In genomic region chr7:65239707-65240352, GRCh38 we compare ENCODE assay signal across 8 cellular contexts.
DNase-seq lines count a peak whose midpoint lies in the region; ATAC-seq, FAIRE-seq and TF ChIP-seq lines count a peak whose summit lies in the region.

No MANE protein-coding gene starts in this region.

- peak overlapping the region; percentile 71; the same call in 1 of the 2 replicates for H3K9ac ChIP-seq in iPS-20b (ENCODE audit: low read depth, low read length)

- H3K4me1 Mint-ChIP-seq in activated naive CD8-positive, alpha-beta T cell treated with anti-CD3 and anti-CD28 coated beads, Interleukin-2, amount 10 ng/mL, durations not matched to agents 7 days and 5 days = peaks cover 1% of the 10 kb centered on the region

- H3K36me3 ChIP-seq in iPS-20b (ENCODE audit: insufficient read depth, low read depth, low read length) (no peaks in the 10 kb centered on the region), spleen (no peaks in the 10 kb centered on the region)

- no peaks in the 10 kb centered on the region for H3K9me3 Mint-ChIP-seq in activated naive CD8-positive, alpha-beta T cell treated with anti-CD3 and anti-CD28 coated beads, Interleukin-2, amount 10 ng/mL, durations not matched to agents 7 days and 5 days

- DNase-seq in AG09309 (ENCODE audit: low read depth) (no peak), HTR-8/SVneo (ENCODE audit: insufficient read length, low spot score) (peak; percentile 17), spleen (no peak), GM10248 (ENCODE audit: extremely low spot score) (no peak), AG08396 (ENCODE audit: low spot score) (no peak)
- DNase-seq in activated naive CD8-positive, alpha-beta T cell treated with anti-CD3 and anti-CD28 coated beads, Interleukin-2, amount 10 ng/mL, durations not matched to agents 7 days and 5 days = no peak

- no peak for FAIRE-seq in HTR-8/SVneo (lab: Jason Lieb, UNC)

- POLR2A ChIA-PET in activated naive CD8-positive, alpha-beta T cell treated with anti-CD3 and anti-CD28 coated beads, Interleukin-2, amount 10 ng/mL, durations not matched to agents 7 days and 5 days (lab: Charles Lee) = no interaction called here
- POLR2A ChIA-PET in GM10248 (lab: Yijun Ruan, JAX) = no interaction called here

- no peak overlapping the region for H3K27ac Mint-ChIP-seq in activated naive CD8-positive, alpha-beta T cell treated with anti-CD3 and anti-CD28 coated beads, Interleukin-2, amount 10 ng/mL, durations not matched to agents 7 days and 5 days

- TF ChIP-seq CTCF in AG09309 (IDR thresholded peaks at IDR 0.05; ENCODE audit: control insufficient read depth, insufficient read depth, low read depth, low read length, missing control alignments) (no peak), spleen (IDR thresholded peaks at IDR 0.05 in 8 of 11, conservative IDR thresholded peaks at IDR 0.05 in 3 of 11) (no peak), GM10248 (IDR thresholded peaks at IDR 0.05; ENCODE audit: control extremely low read depth, extremely low read depth, low read depth, missing control alignments) (no peak)

- H3K9me3 ChIP-seq in iPS-20b (ENCODE audit: insufficient read depth, low read depth, low read length) = no peaks in the 10 kb centered on the region
- H3K9me3 ChIP-seq in spleen = no peaks in the 10 kb centered on the region

- CTCF ChIA-PET in GM10248 (lab: Yijun Ruan, JAX) = no interaction called here

- no peaks in the 10 kb centered on the region for H3K36me3 Mint-ChIP-seq in activated naive CD8-positive, alpha-beta T cell treated with anti-CD3 and anti-CD28 coated beads, Interleukin-2, amount 10 ng/mL, durations not matched to agents 7 days and 5 days

- peak; percentile 56 for ATAC-seq in activated naive CD8-positive, alpha-beta T cell treated with anti-CD3 and anti-CD28 coated beads, Interleukin-2, amount 10 ng/mL, durations not matched to agents 7 days and 5 days (ENCODE audit: low read depth)
- no peak for ATAC-seq in GM21423 (IDR thresholded peaks at IDR 0.05; ENCODE audit: unreplicated experiment)

- H3K27ac ChIP-seq in iPS-20b (ENCODE audit: low read length) (no peak overlapping the region), spleen (peak overlapping the region in 3 of 8 donors; percentile 16 to 51 (median 40))

- intact Hi-C loops in spleen (cut with DNase I; ENCODE audit: low total_unique reads) = no loop called here

- H3K27me3 Mint-ChIP-seq in activated naive CD8-positive, alpha-beta T cell treated with anti-CD3 and anti-CD28 coated beads, Interleukin-2, amount 10 ng/mL, durations not matched to agents 7 days and 5 days = peaks cover 28% of the 10 kb centered on the region

- H3K27me3 ChIP-seq in iPS-20b (ENCODE audit: insufficient read depth, low read length) = peaks cover 14% of the 10 kb centered on the region
- H3K27me3 ChIP-seq in spleen (replicated peaks in 1 of 7) = peaks cover 0 to 50% (median 10%) of the 10 kb centered on the region in 7 donors

- peak overlapping the region; percentile 57 for H3K4me3 Mint-ChIP-seq in activated naive CD8-positive, alpha-beta T cell treated with anti-CD3 and anti-CD28 coated beads, Interleukin-2, amount 10 ng/mL, durations not matched to agents 7 days and 5 days

- H3K4me3 ChIP-seq in AG09309 (ENCODE audit: control insufficient read depth, low read depth, low read length) = peak overlapping the region; percentile 35
- peak overlapping the region; percentile 80 for H3K4me3 ChIP-seq in iPS-20b (ENCODE audit: low read length)
- H3K4me3 ChIP-seq in spleen = peak overlapping the region; percentile 25 to 68 (median 34)

- TF ChIP-seq POLR2A in spleen (IDR thresholded peaks at IDR 0.05) = no peak

- WGBS in spleen, 5 donors = 2 to 5% (median 4%) methylated on average over 21 to 52 of the region's 52 CpGs

- H3K4me1 ChIP-seq in iPS-20b (ENCODE audit: insufficient read depth, low read length) (peaks cover 2% of the 10 kb centered on the region; the same call in 1 of the 2 replicates), spleen (peaks cover 0 to 13% (median 1%) of the 10 kb centered on the region in 6 donors)
